23 cellular contexts compared by ENCODE assay signal in genomic region chr4:91636083-91636482, GRCh38.
"Had no signal": no experiment of that assay in that cellular context is flagged by ENCODE, and none has a peak within 500 bp of the region (broad histone marks: within the 10 kb centered on the region; RNA-seq: fewer than 3 reads in every experiment).

No MANE protein-coding gene starts in this region.

- FAIRE-seq: HTR-8/SVneo, K562 had no signal

- H3K4me3 ChIP-seq: K562, SJCRH30 had no signal

- H3K27me3 ChIP-seq: SJCRH30 had no signal

- H3K27me3 Mint-ChIP-seq: IgD-negative memory B cell had no signal

- H3K9me3 ChIP-seq: SJCRH30 had no signal

- H3K4me1 ChIP-seq: SJCRH30 had no signal

- H3K4me2 ChIP-seq: KMS-11 had no signal

- H3K27ac Mint-ChIP-seq: IgD-negative memory B cell had no signal

- H3K4me3 Mint-ChIP-seq: IgD-negative memory B cell had no signal

- H3K36me3 ChIP-seq: SJCRH30 had no signal

- H3K4me1 Mint-ChIP-seq: IgD-negative memory B cell had no signal

- DNase-seq: MV-4-11, NCI-H1048, NCI-H1105, NCI-H1417, NCI-H146, NCI-H1694 treated with DMSO at 0.1 percent for 48 hours, NCI-H1930, NCI-H2081, NCI-H2107, NCI-H226, NCI-H446, NCI-H510A, NCI-H524 treated with DMSO at 0.1 percent for 48 hours, NCI-H69, NCI-H774, PC-3, SHP77 treated with DMSO at 0.1 percent for 48 hours, SJCRH30 had no signal

- H3K36me3 Mint-ChIP-seq: IgD-negative memory B cell had no signal

- H3K9ac ChIP-seq: KMS-11 had no signal

- H3K27ac ChIP-seq: HL-60, KMS-11, SJCRH30 had no signal
